Comparison of ENCODE assay signal across 10 cellular contexts in the genomic region with DNA sequence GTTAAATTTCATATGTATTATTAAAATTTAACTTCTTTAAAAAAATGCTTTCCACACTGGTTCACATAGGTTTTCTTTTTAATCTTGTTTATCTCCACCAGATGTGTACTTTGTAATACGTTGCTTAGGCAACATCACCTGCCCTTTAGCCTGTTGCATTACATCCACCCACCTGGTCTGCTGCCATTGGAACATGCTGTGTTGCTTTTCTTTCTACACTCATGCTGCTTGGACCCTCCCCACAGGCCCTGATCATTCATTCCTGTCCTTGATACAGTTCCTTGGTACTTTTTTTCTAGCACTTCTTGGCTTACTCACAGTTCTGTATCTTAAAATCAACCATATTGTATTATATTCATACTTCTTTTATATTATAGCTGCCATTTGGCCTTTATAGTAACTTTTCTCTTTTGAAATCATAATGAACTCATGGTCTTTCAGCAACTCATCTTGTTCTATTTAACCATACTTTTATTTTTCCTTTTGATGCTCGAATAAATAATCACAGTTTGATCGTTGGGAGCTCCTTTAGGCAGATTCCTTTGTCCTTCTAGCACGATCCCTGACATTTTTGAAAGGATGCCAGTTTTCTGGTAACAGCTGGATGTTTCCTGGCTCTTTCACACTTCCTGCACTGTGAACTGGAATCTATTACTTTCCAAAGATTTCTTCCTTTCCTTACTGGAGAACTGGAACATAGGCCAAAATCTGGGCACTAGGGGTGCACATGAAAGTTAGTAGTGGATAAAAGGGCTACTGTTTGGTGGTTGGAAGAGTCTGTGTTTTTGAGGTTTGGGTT.
A peak's percentile ranks its signal among the peaks of the same experiment; 100 is the strongest.
DNase-seq lines count a peak whose midpoint lies in the region; ATAC-seq and TF ChIP-seq lines count a peak whose summit lies in the region.
"Had no signal": no experiment of that assay in that cellular context is flagged by ENCODE, and none has a peak within 500 bp of the region (broad histone marks: within the 10 kb centered on the region; RNA-seq: fewer than 3 reads in every experiment).

No MANE protein-coding gene starts in this region.

- H3K9me3 Mint-ChIP-seq in chondrocyte (ENCODE audit: low read depth): no peaks in the 10 kb centered on the region
- no peaks in the 10 kb centered on the region for H3K9me3 Mint-ChIP-seq in CD8-positive, alpha-beta T cell
- H3K9me3 Mint-ChIP-seq: dendritic cell treated with granulocyte-macrophage colony-stimulating factor and Interleukin-4, amounts not matched to agents 40 ng/mL and 50 ng/mL, for 4 days; T-helper 1 cell treated with Interleukin-12 subunit alpha and Interleukin-12 subunit beta and Interleukin-4 antibody, amounts not matched to agents 30 μg/mL and 1 μg/mL, for 36 hours had no signal

- TF ChIP-seq CTCF in AG09309 (IDR thresholded peaks at IDR 0.05; ENCODE audit: control insufficient read depth, insufficient read depth, low read depth, low read length, missing control alignments) (no peak), chondrocyte (IDR thresholded peaks at IDR 0.05) (no peak), right lobe of liver (IDR thresholded peaks at IDR 0.05) (no peak), suprapubic skin (IDR thresholded peaks at IDR 0.05) (no peak)
- no peak for TF ChIP-seq CTCF in CD8-positive, alpha-beta T cell (IDR thresholded peaks at IDR 0.05)

- H3K27ac ChIP-seq in right lobe of liver: peak overlapping the region; percentile 58 to 91 (median 84)
- H3K27ac ChIP-seq in suprapubic skin: no peak overlapping the region
- H3K27ac ChIP-seq in CD8-positive, alpha-beta T cell (ENCODE audit: low read depth, low read length): no peak overlapping the region

- no peaks in the 10 kb centered on the region for H3K27me3 Mint-ChIP-seq in chondrocyte (ENCODE audit: low read depth)
- no peaks in the 10 kb centered on the region for H3K27me3 Mint-ChIP-seq in CD8-positive, alpha-beta T cell (ENCODE audit: low read depth)
- H3K27me3 Mint-ChIP-seq: dendritic cell treated with granulocyte-macrophage colony-stimulating factor and Interleukin-4, amounts not matched to agents 40 ng/mL and 50 ng/mL, for 4 days had no signal

- H3K4me1 ChIP-seq in right lobe of liver (peaks cover 0 to 72% (median 27%) of the 10 kb centered on the region in 4 donors), suprapubic skin (peaks cover 15% of the 10 kb centered on the region)
- no peaks in the 10 kb centered on the region for H3K4me1 ChIP-seq in CD8-positive, alpha-beta T cell (ENCODE audit: insufficient read depth, low read length)

- intact Hi-C loops in right lobe of liver (cut with DNase I): no loop called here
- intact Hi-C loops in CD8-positive, alpha-beta T cell (cut with DNase I, micrococcal nuclease): no loop called here

- H3K36me3 ChIP-seq in right lobe of liver: no peaks in the 10 kb centered on the region
- no peaks in the 10 kb centered on the region for H3K36me3 ChIP-seq in suprapubic skin
- no peaks in the 10 kb centered on the region for H3K36me3 ChIP-seq in CD8-positive, alpha-beta T cell (ENCODE audit: insufficient read depth, low read length)

- TF ChIP-seq EP300 in suprapubic skin (IDR thresholded peaks at IDR 0.05): no peak

- ATAC-seq in HG03432 (IDR thresholded peaks at IDR 0.05; ENCODE audit: unreplicated experiment) (peak; percentile 47), right lobe of liver (peak; percentile 76 to 94 (median 92)), HG02571 (IDR thresholded peaks at IDR 0.05; ENCODE audit: unreplicated experiment) (no peak)
- ATAC-seq in CD8-positive, alpha-beta T cell: no peak

- H3K9me3 ChIP-seq in right lobe of liver (no peaks in the 10 kb centered on the region), suprapubic skin (no peaks in the 10 kb centered on the region)
- H3K9me3 ChIP-seq in CD8-positive, alpha-beta T cell (ENCODE audit: low read length): no peaks in the 10 kb centered on the region

- TF ChIP-seq POLR2A in right lobe of liver (IDR thresholded peaks at IDR 0.05): no peak
- TF ChIP-seq POLR2A in erythroblast (IDR thresholded peaks at IDR 0.05; ENCODE audit: low read length): no peak
- no peak for TF ChIP-seq POLR2A in suprapubic skin (IDR thresholded peaks at IDR 0.05)

- no peaks in the 10 kb centered on the region for H3K36me3 Mint-ChIP-seq in chondrocyte (ENCODE audit: low read depth)
- no peaks in the 10 kb centered on the region for H3K36me3 Mint-ChIP-seq in CD8-positive, alpha-beta T cell

- H3K4me3 Mint-ChIP-seq in chondrocyte (ENCODE audit: unreplicated experiment): peak overlapping the region; percentile 43
- no peak overlapping the region for H3K4me3 Mint-ChIP-seq in CD8-positive, alpha-beta T cell
- H3K4me3 Mint-ChIP-seq: dendritic cell treated with granulocyte-macrophage colony-stimulating factor and Interleukin-4, amounts not matched to agents 40 ng/mL and 50 ng/mL, for 4 days; T-helper 1 cell treated with Interleukin-12 subunit alpha and Interleukin-12 subunit beta and Interleukin-4 antibody, amounts not matched to agents 30 μg/mL and 1 μg/mL, for 36 hours had no signal

- 8% methylated on average over 4 of the region's 4 CpGs for WGBS in right lobe of liver (ENCODE audit: insufficient coverage, low coverage, low lambda C conversion rate, missing lambda C conversion rate)
- WGBS in suprapubic skin: 20% methylated on average over 4 of the region's 4 CpGs

- H3K4me3 ChIP-seq in AG09309 (ENCODE audit: control insufficient read depth, low read depth, low read length): no peak overlapping the region
- H3K4me3 ChIP-seq in right lobe of liver: no peak overlapping the region
- no peak overlapping the region for H3K4me3 ChIP-seq in suprapubic skin
- H3K4me3 ChIP-seq in CD8-positive, alpha-beta T cell (ENCODE audit: low read depth, low read length): no peak overlapping the region

- DNase-seq in AG09309 (ENCODE audit: low read depth): peak; percentile 52
- DNase-seq in chondrocyte (ENCODE audit: low spot score): no peak
- DNase-seq in right lobe of liver: peak; percentile 65 to 92 (median 80)
- no peak for DNase-seq in erythroblast (lab: John Stamatoyannopoulos, UW)
- no peak for DNase-seq in suprapubic skin (ENCODE audit: low spot score in 2 of 2)
- DNase-seq in CD8-positive, alpha-beta T cell: no peak

- CTCF ChIA-PET in CD8-positive, alpha-beta T cell (lab: Charles Lee): no interaction called here

- H3K27ac Mint-ChIP-seq in chondrocyte (ENCODE audit: unreplicated experiment): peak overlapping the region; percentile 87
- H3K27ac Mint-ChIP-seq in CD8-positive, alpha-beta T cell: no peak overlapping the region
- H3K27ac Mint-ChIP-seq: dendritic cell treated with granulocyte-macrophage colony-stimulating factor and Interleukin-4, amounts not matched to agents 40 ng/mL and 50 ng/mL, for 4 days; T-helper 1 cell treated with Interleukin-12 subunit alpha and Interleukin-12 subunit beta and Interleukin-4 antibody, amounts not matched to agents 30 μg/mL and 1 μg/mL, for 36 hours had no signal

- peaks cover 94% of the 10 kb centered on the region for H3K4me1 Mint-ChIP-seq in chondrocyte (ENCODE audit: low read depth)
- no peaks in the 10 kb centered on the region for H3K4me1 Mint-ChIP-seq in CD8-positive, alpha-beta T cell (ENCODE audit: low read depth)

- H3K27me3 ChIP-seq in right lobe of liver (no peaks in the 10 kb centered on the region), suprapubic skin (no peaks in the 10 kb centered on the region)
- H3K27me3 ChIP-seq in CD8-positive, alpha-beta T cell (ENCODE audit: insufficient read depth, low read length): no peaks in the 10 kb centered on the region

- POLR2A ChIA-PET in CD8-positive, alpha-beta T cell (lab: Charles Lee): no interaction called here

Comparison
In these comparisons a context has a peak if more than half of its experiments do, and no peak if none do; other contexts are left out.
1. DNase-seq: peak in AG09309 (single experiment) and right lobe of liver (3 of 3); none in chondrocyte (single experiment), erythroblast (0 of 2), suprapubic skin (0 of 2) and CD8-positive, alpha-beta T cell (0 of 7).
2. ATAC-seq: peak in HG03432 (single experiment) and right lobe of liver (4 of 4); none in HG02571 (single experiment) and CD8-positive, alpha-beta T cell (single experiment).
3. H3K27ac ChIP-seq: peak in right lobe of liver (3 of 3); none in suprapubic skin (single experiment) and CD8-positive, alpha-beta T cell (single experiment).